Comparison of ENCODE assay signal across 14 cellular contexts in genomic region chr3:46405301-46406079, GRCh38. TPM values are rescaled to one million over a fixed set of nuclear protein-coding genes. Genes with fewer than 3 reads are reported as not detected.
DNase-seq lines count a peak whose midpoint lies in the region; ATAC-seq and TF ChIP-seq lines count a peak whose summit lies in the region.
"Had no signal": no experiment of that assay in that cellular context is flagged by ENCODE, and none has a peak within 500 bp of the region (broad histone marks: within the 10 kb centered on the region; RNA-seq: fewer than 3 reads in every experiment).

No MANE protein-coding gene starts in this region.

- peaks cover 29 to 37% of the 10 kb centered on the region in 2 donors for H3K4me1 Mint-ChIP-seq in immature natural killer cell

- peak overlapping the region; percentile 65 to 70 for H3K27ac ChIP-seq in ascending aorta
- H3K27ac ChIP-seq in sigmoid colon = peak overlapping the region; percentile 56 to 70 (median 58)

- intact Hi-C loops in ascending aorta (cut with DNase I) (no loop called here), sigmoid colon (cut with DNase I) (no loop called here)

- DNase-seq in CD1c-positive myeloid dendritic cell (ENCODE audit: extremely low spot score) = peak; percentile 93
- no peak for DNase-seq in ascending aorta (ENCODE audit: low spot score in 2 of 2)
- DNase-seq in immature natural killer cell = no peak
- DNase-seq in sigmoid colon = peak; percentile 70
- no peak for DNase-seq in AML-193 (lab: John Stamatoyannopoulos, UW)
- DNase-seq in SIG-M5 (lab: John Stamatoyannopoulos, UW) = no peak
- DNase-seq: activated CD4-positive, CD25-positive, alpha-beta regulatory T cell treated with anti-CD3 and anti-CD28 coated beads, Interleukin-2, amount 50 U/mL, for 72 hours; CD8-positive, alpha-beta T cell; foreskin melanocyte had no signal

- peak overlapping the region in 4 of 6 donors; percentile 34 to 92 (median 85) for H3K27ac Mint-ChIP-seq in immature natural killer cell
- H3K27ac Mint-ChIP-seq: activated naive CD8-positive, alpha-beta T cell had no signal

- H3K36me3 Mint-ChIP-seq in immature natural killer cell = no peaks in the 10 kb centered on the region
- H3K36me3 Mint-ChIP-seq: activated naive CD8-positive, alpha-beta T cell had no signal

- peaks cover 0 to 3% (median 3%) of the 10 kb centered on the region in 3 donors for H3K27me3 Mint-ChIP-seq in immature natural killer cell (ENCODE audit: low read depth in 3 of 3)

- H3K9me3 ChIP-seq in ascending aorta (no peaks in the 10 kb centered on the region), sigmoid colon (no peaks in the 10 kb centered on the region)

- H3K4me3 Mint-ChIP-seq in immature natural killer cell = no peak overlapping the region

- TF ChIP-seq EP300 in sigmoid colon (IDR thresholded peaks at IDR 0.05) = peak in 2 of 4 donors; percentile 39 to 46

- no peak for TF ChIP-seq CTCF in ascending aorta (IDR thresholded peaks at IDR 0.05)
- TF ChIP-seq CTCF in sigmoid colon (IDR thresholded peaks at IDR 0.05) = no peak

- no peaks in the 10 kb centered on the region for H3K36me3 ChIP-seq in ascending aorta
- H3K36me3 ChIP-seq in sigmoid colon = no peaks in the 10 kb centered on the region

- H3K27me3 ChIP-seq in ascending aorta = no peaks in the 10 kb centered on the region
- H3K27me3 ChIP-seq in sigmoid colon = peaks cover 0 to 5% (median 0%) of the 10 kb centered on the region in 3 donors

- 9 to 49% methylated on average over 12 of the region's 12 CpGs for WGBS in sigmoid colon, 2 donors

- H3K4me1 ChIP-seq in ascending aorta = peaks cover 0 to 2% of the 10 kb centered on the region in 2 donors
- no peaks in the 10 kb centered on the region for H3K4me1 ChIP-seq in sigmoid colon

- H3K9me3 Mint-ChIP-seq in immature natural killer cell = no peaks in the 10 kb centered on the region
- H3K9me3 Mint-ChIP-seq: CD8-positive, alpha-beta T cell had no signal

- ATAC-seq in GM21619 (IDR thresholded peaks at IDR 0.05; ENCODE audit: unreplicated experiment) (no peak), esophagus mucosa (no peak)
- ATAC-seq: CD8-positive, alpha-beta T cell; Panc1 had no signal

- TF ChIP-seq POLR2A in sigmoid colon (IDR thresholded peaks at IDR 0.05) = no peak

- H3K4me3 ChIP-seq in ascending aorta (peak overlapping the region in 1 of 2 donors; percentile 33), sigmoid colon (no peak overlapping the region)

RNA-seq across cellular contexts. Expression of gene CCRL2, which starts 1.6 kb away (rescaled TPM):
- total RNA-seq in ascending aorta = not detected
- 1 to 10 TPM; 1.3 to 2.0 (median 1.4) TPM for polyA plus RNA-seq in immature natural killer cell
- 1 to 10 TPM in 1 of 4 donors, under 1 TPM in 2, not detected in 1; 0.71 to 3.0 (median 0.99) TPM for total RNA-seq in sigmoid colon
- 10 to 100 TPM in 1 of 3 donors, 1 to 10 TPM in 2; 3.0 to 11.2 (median 4.4) TPM for polyA plus RNA-seq in sigmoid colon
- 0.24 TPM for total RNA-seq in esophagus mucosa
- polyA plus RNA-seq: neural cell had no signal

RNA-seq across cellular contexts. Expression of gene CCR5, which starts 34.7 kb away (rescaled TPM):
- total RNA-seq in ascending aorta = not detected
- 1 to 10 TPM in 2 of 3 donors, not detected in 1; 1.4 to 4.2 TPM for polyA plus RNA-seq in immature natural killer cell
- total RNA-seq in sigmoid colon = 1 to 10 TPM in 2 of 4 donors, under 1 TPM in 1, not detected in 1; 0.36 to 2.0 (median 1.2) TPM
- 1 to 10 TPM in 1 of 3 donors, under 1 TPM in 2; 0.60 to 3.9 (median 0.69) TPM for polyA plus RNA-seq in sigmoid colon
- total RNA-seq in esophagus mucosa = 0.28 TPM
- polyA plus RNA-seq: neural cell had no signal

RNA-seq across cellular contexts. Expression of gene CCR2, which starts 51.6 kb away (rescaled TPM):
- total RNA-seq in ascending aorta = 0.11 TPM
- polyA plus RNA-seq in immature natural killer cell = 10 to 100 TPM in 1 of 3 donors, 1 to 10 TPM in 2; 3.5 to 10.8 (median 6.7) TPM
- 1 to 10 TPM; 1.1 to 3.1 (median 1.9) TPM for total RNA-seq in sigmoid colon
- polyA plus RNA-seq in sigmoid colon = 1 to 10 TPM in 2 of 3 donors, under 1 TPM in 1; 0.69 to 2.1 (median 1.2) TPM
- total RNA-seq in esophagus mucosa = 0.48 TPM
- polyA plus RNA-seq: neural cell had no signal

RNA-seq across cellular contexts. Expression of gene LTF, which starts 59.2 kb away (rescaled TPM):
- total RNA-seq in ascending aorta (1.4 TPM), sigmoid colon (under 1 TPM in 3 of 4 donors, not detected in 1; 0.16 to 0.36 (median 0.28) TPM), esophagus mucosa (108 TPM)
- polyA plus RNA-seq in immature natural killer cell (not detected), sigmoid colon (10 to 100 TPM in 1 of 3 donors, 1 to 10 TPM in 1, not detected in 1; 1.2 to 38.0 TPM)
- total RNA-seq: CD8-positive, alpha-beta T cell had no signal
- polyA plus RNA-seq: neural cell had no signal

Comparison
In these comparisons a context has a peak if more than half of its experiments do, and no peak if none do; other contexts are left out.
1. DNase-seq: peak in CD1c-positive myeloid dendritic cell (single experiment) and sigmoid colon (single experiment); none in ascending aorta (0 of 2), immature natural killer cell (0 of 3), AML-193 (0 of 2) and SIG-M5 (single experiment).